Comparison of ENCODE assay signal across 18 cellular contexts in genomic region chr11:109241988-109242387, GRCh38.
"Had no signal": no experiment of that assay in that cellular context is flagged by ENCODE, and none has a peak within 500 bp of the region (broad histone marks: within the 10 kb centered on the region; RNA-seq: fewer than 3 reads in every experiment).

No MANE protein-coding gene starts in this region.

- H3K9me3 ChIP-seq: lower lobe of right lung, right lobe of liver, transverse colon had no signal

- H3K4me2 ChIP-seq: hepatocyte had no signal

- H3K27me3 Mint-ChIP-seq: activated naive CD8-positive, alpha-beta T cell; activated T-cell treated with anti-CD3 and anti-CD28 coated beads, Interleukin-2, amount 50 U/mL, for 24 hours; progenitor cell of endocrine pancreas; stimulated activated memory B cell treated with anti-CD40 and anti-IgM and Interleukin-4, amounts not matched to agents 10 μg/mL and 1 μg/mL and 100 μg/mL, for 72 hours had no signal

- H3K9me3 Mint-ChIP-seq: T-helper 2 cell treated with Interferon-gamma antibody and Interleukin-4, amounts not matched to agents 5 μg/mL and 100 μg/mL, for 36 hours had no signal

- H3K79me2 ChIP-seq: hepatocyte had no signal

- H3K27ac ChIP-seq: dorsolateral prefrontal cortex, hepatocyte, lower lobe of right lung, right lobe of liver, spleen, transverse colon had no signal

- H3K36me3 ChIP-seq: lower lobe of right lung, right lobe of liver, spleen, transverse colon had no signal

- H3K4me3 Mint-ChIP-seq: activated naive CD8-positive, alpha-beta T cell; activated T-cell treated with anti-CD3 and anti-CD28 coated beads, Interleukin-2, amount 50 U/mL, for 24 hours; naive thymus-derived CD4-positive, alpha-beta T cell; stimulated activated memory B cell treated with anti-CD40 and anti-IgM and Interleukin-4, amounts not matched to agents 10 μg/mL and 1 μg/mL and 100 μg/mL, for 72 hours; T-helper 2 cell treated with Interferon-gamma antibody and Interleukin-4, amounts not matched to agents 5 μg/mL and 100 μg/mL, for 36 hours had no signal

- H3K36me3 Mint-ChIP-seq: activated naive CD8-positive, alpha-beta T cell; naive thymus-derived CD4-positive, alpha-beta T cell; stimulated activated memory B cell treated with anti-CD40 and anti-IgM and Interleukin-4, amounts not matched to agents 10 μg/mL and 1 μg/mL and 100 μg/mL, for 72 hours had no signal

- H3K27ac Mint-ChIP-seq: activated naive CD8-positive, alpha-beta T cell; activated T-cell treated with anti-CD3 and anti-CD28 coated beads, Interleukin-2, amount 50 U/mL, for 24 hours; naive thymus-derived CD4-positive, alpha-beta T cell; progenitor cell of endocrine pancreas; stimulated activated memory B cell treated with anti-CD40 and anti-IgM and Interleukin-4, amounts not matched to agents 10 μg/mL and 1 μg/mL and 100 μg/mL, for 72 hours; T-helper 2 cell treated with Interferon-gamma antibody and Interleukin-4, amounts not matched to agents 5 μg/mL and 100 μg/mL, for 36 hours had no signal

- H3K27me3 ChIP-seq: dorsolateral prefrontal cortex, hepatocyte, right lobe of liver, spleen, transverse colon had no signal

- H3K4me3 ChIP-seq: dorsolateral prefrontal cortex, hepatocyte, lower lobe of right lung, right lobe of liver, spleen, transverse colon had no signal

- H3K4me1 Mint-ChIP-seq: naive thymus-derived CD4-positive, alpha-beta T cell; stimulated activated memory B cell treated with anti-CD40 and anti-IgM and Interleukin-4, amounts not matched to agents 10 μg/mL and 1 μg/mL and 100 μg/mL, for 72 hours had no signal

- DNase-seq: activated CD4-positive, alpha-beta T cell treated with anti-CD3 and anti-CD28 coated beads, Interleukin-2, amount 50 U/mL, for 4 hours; activated CD4-positive, CD25-positive, alpha-beta regulatory T cell treated with anti-CD3 and anti-CD28 coated beads, Interleukin-2, amount 50 U/mL, for 72 hours; activated effector memory CD4-positive, alpha-beta T cell treated with Interleukin-2 at 50 U/mL for 16 hours; activated T-cell treated with anti-CD3 and anti-CD28 coated beads, Interleukin-2, amount 50 U/mL, for 24 hours; anterior cingulate cortex; dorsolateral prefrontal cortex; lower lobe of right lung; naive thymus-derived CD4-positive, alpha-beta T cell; right lobe of liver; spleen; stimulated activated CD4-positive, alpha-beta T cell treated with anti-CD3 and anti-CD28 coated beads, Interleukin-1b, Interleukin-23, amount 100 ng/mL, for 48 hours; substantia nigra; transverse colon had no signal

- H2AFZ ChIP-seq: hepatocyte had no signal

- ATAC-seq: naive thymus-derived CD4-positive, alpha-beta T cell; right lobe of liver; stimulated activated memory B cell treated with anti-CD40 and anti-IgM and Interleukin-4, amounts not matched to agents 10 μg/mL and 1 μg/mL and 100 μg/mL, for 72 hours had no signal

- H3K4me1 ChIP-seq: lower lobe of right lung, right lobe of liver, spleen, transverse colon had no signal
